Comparison of ENCODE assay signal across 8 cellular contexts in genomic region chr10:73810735-73811465, GRCh38. TPM values are rescaled to one million over a fixed set of nuclear protein-coding genes. Genes with fewer than 3 reads are reported as not detected.
DNase-seq lines count a peak whose midpoint lies in the region; ATAC-seq and TF ChIP-seq lines count a peak whose summit lies in the region.

No MANE protein-coding gene starts in this region.

- H3K36me3 Mint-ChIP-seq in activated B cell treated with CpG ODN at 0.5 μM for 24 hours (ENCODE audit: low read depth) (peaks cover 52% of the 10 kb centered on the region), memory B cell (peaks cover 27% of the 10 kb centered on the region)

- intact Hi-C loops in activated B cell treated with CpG ODN at 0.5 μM for 24 hours (cut with micrococcal nuclease) (loop anchor here (1.0 to 10.0 kb wide), 9 partner anchors 26 to 398 kb away; partner anchors contain the start of genes SEC24C, VCL and ZSWIM8), colonic mucosa (cut with DNase I) (no loop called here)

- H3K27me3 ChIP-seq in colonic mucosa = no peaks in the 10 kb centered on the region

- peak overlapping the region; percentile 90 for H3K27ac ChIP-seq in colonic mucosa

- POLR2A ChIA-PET in activated B cell treated with CpG ODN at 0.5 μM for 24 hours (lab: Charles Lee) = interaction anchor here (0.6 to 2.1 kb wide), 11 partner anchors 11 to 315 kb away, joined by 3 to 10 read pairs (median 4); partner anchors contain the start of genes CHCHD1, PPP3CB and ZSWIM8

- H3K27ac Mint-ChIP-seq in activated B cell treated with CpG ODN at 0.5 μM for 24 hours = peak overlapping the region; percentile 83
- H3K27ac Mint-ChIP-seq in memory B cell = peak overlapping the region; percentile 77

- H3K36me3 ChIP-seq in colonic mucosa = peaks cover 3% of the 10 kb centered on the region

- no peaks in the 10 kb centered on the region for H3K9me3 ChIP-seq in colonic mucosa

- H3K27me3 Mint-ChIP-seq in activated B cell treated with CpG ODN at 0.5 μM for 24 hours (no peaks in the 10 kb centered on the region), memory B cell (no peaks in the 10 kb centered on the region)

- H3K4me1 ChIP-seq in colonic mucosa = no peaks in the 10 kb centered on the region

- CTCF ChIA-PET in activated B cell treated with CpG ODN at 0.5 μM for 24 hours (lab: Charles Lee) = interaction anchor here (0.9 to 1.3 kb wide), 3 partner anchors 25 to 69 kb away, joined by 3 read pairs; a partner anchor contains a TSS

- H3K4me3 Mint-ChIP-seq in activated B cell treated with CpG ODN at 0.5 μM for 24 hours (peak overlapping the region; percentile 87), memory B cell (peak overlapping the region; percentile 87)

- no peak for TF ChIP-seq CTCF in AG10803 (conservative IDR thresholded peaks at IDR 0.05; ENCODE audit: low read length)
- no peak for TF ChIP-seq CTCF in activated B cell treated with CpG ODN at 0.5 μM for 24 hours (IDR thresholded peaks at IDR 0.05)
- no peak for TF ChIP-seq CTCF in colonic mucosa (IDR thresholded peaks at IDR 0.05)

- ATAC-seq in GM19328 (IDR thresholded peaks at IDR 0.05; ENCODE audit: unreplicated experiment) (peak; percentile 18), HG03457 (IDR thresholded peaks at IDR 0.05; ENCODE audit: unreplicated experiment) (peak; percentile 19), activated B cell treated with CpG ODN at 0.5 μM for 24 hours (ENCODE audit: low read depth) (peak; percentile 9), memory B cell (ENCODE audit: low read depth) (peak; percentile 21)

- DNase-seq in AG10803 (ENCODE audit: low read depth) (peak; percentile 24), activated B cell treated with CpG ODN at 0.5 μM for 24 hours (no peak), colonic mucosa (peak; percentile 57), memory B cell (ENCODE audit: low spot score in 2 of 2) (no peak), NCI-H2107 treated with DMSO at 0.1 percent for 48 hours (lab: John Stamatoyannopoulos, UW; ENCODE audit: unreplicated experiment) (no peak)
- peak; percentile 66 for DNase-seq in stimulated activated CD8-positive, alpha-beta memory T cell treated with anti-CD3 and anti-CD28 coated beads, Interleukin-4, amount 100 ng/mL, for 48 hours

- peak overlapping the region; percentile 76 to 87 for H3K9ac ChIP-seq in colonic mucosa (ENCODE audit: low read depth in 2 of 2, low read length in 2 of 2)

- peaks cover 31% of the 10 kb centered on the region for H3K4me1 Mint-ChIP-seq in activated B cell treated with CpG ODN at 0.5 μM for 24 hours
- H3K4me1 Mint-ChIP-seq in memory B cell = peaks cover 21% of the 10 kb centered on the region

- H3K4me3 ChIP-seq in AG10803 (ENCODE audit: low read length) = peak overlapping the region; percentile 78
- H3K4me3 ChIP-seq in colonic mucosa = peak overlapping the region; percentile 93

- H3K9me3 Mint-ChIP-seq in activated B cell treated with CpG ODN at 0.5 μM for 24 hours (no peaks in the 10 kb centered on the region), memory B cell (no peaks in the 10 kb centered on the region)

RNA-seq across cellular contexts. Expression of gene NDST2, which starts 0.5 kb away (rescaled TPM):
- total RNA-seq in activated B cell treated with CpG ODN at 0.5 μM for 24 hours (59.4 and 61.7 TPM in 2 replicates), colonic mucosa (10 to 100 TPM; 20.9 to 25.2 TPM)

RNA-seq across cellular contexts. Expression of gene ZSWIM8, which starts 25.5 kb away (rescaled TPM):
- total RNA-seq in activated B cell treated with CpG ODN at 0.5 μM for 24 hours (67.5 and 93.0 TPM in 2 replicates), colonic mucosa (10 to 100 TPM; 74.7 to 77.1 TPM)

RNA-seq across cellular contexts. Expression of gene CHCHD1, which starts 29.1 kb away (rescaled TPM):
- total RNA-seq in activated B cell treated with CpG ODN at 0.5 μM for 24 hours = 19.3 and 24.2 TPM in 2 replicates
- total RNA-seq in colonic mucosa = 10 to 100 TPM; 33.7 to 48.5 TPM

Comparison
In these comparisons a context has a peak if more than half of its experiments do, and no peak if none do; other contexts are left out.
1. DNase-seq: peak in AG10803 (single experiment), colonic mucosa (single experiment) and stimulated activated CD8-positive, alpha-beta memory T cell treated with anti-CD3 and anti-CD28 coated beads, Interleukin-4, amount 100 ng/mL, for 48 hours (single experiment); none in activated B cell treated with CpG ODN at 0.5 μM for 24 hours (single experiment), memory B cell (0 of 2) and NCI-H2107 treated with DMSO at 0.1 percent for 48 hours (single experiment).
2. Peak in every context shown above with its lines, with median percentiles within 50 percentile points of each other: ATAC-seq.